ENCODE assay signal across 1 cellular context in the genomic region with DNA sequence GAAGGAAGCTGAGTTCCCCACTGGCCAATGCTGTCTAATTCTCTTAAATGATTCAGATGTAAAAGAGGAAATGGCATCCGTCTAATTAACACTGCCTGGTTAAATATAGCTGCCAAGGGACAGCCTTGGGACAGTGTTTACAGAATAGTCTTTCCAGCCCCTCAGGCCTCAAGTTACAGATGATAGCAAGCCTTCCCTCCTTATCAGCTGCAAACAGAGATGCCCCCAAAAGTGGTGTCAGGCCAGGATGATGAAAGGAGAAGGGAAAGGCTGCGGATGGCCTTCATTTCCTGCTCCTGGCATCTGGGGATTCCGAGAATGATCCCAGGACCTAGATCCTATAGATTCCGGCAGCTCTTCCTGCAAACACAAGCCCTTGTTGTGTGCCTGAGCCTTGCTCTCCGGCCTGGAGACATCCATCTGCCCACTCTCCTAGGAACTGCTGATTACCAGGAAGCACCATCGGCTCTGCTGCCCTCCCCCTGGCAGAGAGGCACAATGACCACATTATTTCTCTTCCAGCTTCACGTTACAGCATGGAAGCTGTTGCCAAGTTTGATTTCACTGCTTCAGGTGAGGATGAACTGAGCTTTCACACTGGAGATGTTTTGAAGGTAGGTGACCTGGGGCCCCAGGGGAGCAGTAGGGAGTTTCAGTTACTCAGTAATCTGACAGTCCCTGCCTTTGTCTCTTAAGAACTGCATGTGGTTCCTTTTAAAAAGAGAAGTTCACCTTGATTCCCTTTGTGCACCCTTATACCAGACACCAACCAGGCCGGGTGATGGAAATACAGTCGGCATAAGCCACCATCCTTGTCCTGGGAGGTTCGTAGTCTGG.
TF ChIP-seq lines count a peak whose summit lies in the region.

No MANE protein-coding gene starts in this region.

TF ChIP-seq in K562, 482 proteins besides CTCF, POLR2A, EP300 and RAD21 (continued from another document and continues in another):
- TF ChIP-seq, protein P1, sequence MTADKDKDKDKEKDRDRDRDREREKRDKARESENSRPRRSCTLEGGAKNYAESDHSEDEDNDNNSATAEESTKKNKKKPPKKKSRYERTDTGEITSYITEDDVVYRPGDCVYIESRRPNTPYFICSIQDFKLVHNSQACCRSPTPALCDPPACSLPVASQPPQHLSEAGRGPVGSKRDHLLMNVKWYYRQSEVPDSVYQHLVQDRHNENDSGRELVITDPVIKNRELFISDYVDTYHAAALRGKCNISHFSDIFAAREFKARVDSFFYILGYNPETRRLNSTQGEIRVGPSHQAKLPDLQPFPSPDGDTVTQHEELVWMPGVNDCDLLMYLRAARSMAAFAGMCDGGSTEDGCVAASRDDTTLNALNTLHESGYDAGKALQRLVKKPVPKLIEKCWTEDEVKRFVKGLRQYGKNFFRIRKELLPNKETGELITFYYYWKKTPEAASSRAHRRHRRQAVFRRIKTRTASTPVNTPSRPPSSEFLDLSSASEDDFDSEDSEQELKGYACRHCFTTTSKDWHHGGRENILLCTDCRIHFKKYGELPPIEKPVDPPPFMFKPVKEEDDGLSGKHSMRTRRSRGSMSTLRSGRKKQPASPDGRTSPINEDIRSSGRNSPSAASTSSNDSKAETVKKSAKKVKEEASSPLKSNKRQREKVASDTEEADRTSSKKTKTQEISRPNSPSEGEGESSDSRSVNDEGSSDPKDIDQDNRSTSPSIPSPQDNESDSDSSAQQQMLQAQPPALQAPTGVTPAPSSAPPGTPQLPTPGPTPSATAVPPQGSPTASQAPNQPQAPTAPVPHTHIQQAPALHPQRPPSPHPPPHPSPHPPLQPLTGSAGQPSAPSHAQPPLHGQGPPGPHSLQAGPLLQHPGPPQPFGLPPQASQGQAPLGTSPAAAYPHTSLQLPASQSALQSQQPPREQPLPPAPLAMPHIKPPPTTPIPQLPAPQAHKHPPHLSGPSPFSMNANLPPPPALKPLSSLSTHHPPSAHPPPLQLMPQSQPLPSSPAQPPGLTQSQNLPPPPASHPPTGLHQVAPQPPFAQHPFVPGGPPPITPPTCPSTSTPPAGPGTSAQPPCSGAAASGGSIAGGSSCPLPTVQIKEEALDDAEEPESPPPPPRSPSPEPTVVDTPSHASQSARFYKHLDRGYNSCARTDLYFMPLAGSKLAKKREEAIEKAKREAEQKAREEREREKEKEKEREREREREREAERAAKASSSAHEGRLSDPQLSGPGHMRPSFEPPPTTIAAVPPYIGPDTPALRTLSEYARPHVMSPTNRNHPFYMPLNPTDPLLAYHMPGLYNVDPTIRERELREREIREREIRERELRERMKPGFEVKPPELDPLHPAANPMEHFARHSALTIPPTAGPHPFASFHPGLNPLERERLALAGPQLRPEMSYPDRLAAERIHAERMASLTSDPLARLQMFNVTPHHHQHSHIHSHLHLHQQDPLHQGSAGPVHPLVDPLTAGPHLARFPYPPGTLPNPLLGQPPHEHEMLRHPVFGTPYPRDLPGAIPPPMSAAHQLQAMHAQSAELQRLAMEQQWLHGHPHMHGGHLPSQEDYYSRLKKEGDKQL (CRISPR knock-in tag; IDR thresholded peaks at IDR 0.05; ENCODE audit: borderline replicate concordance): no peak
- TF ChIP-seq CBX3 (IDR thresholded peaks at IDR 0.05; ENCODE audit: borderline replicate concordance in 1 of 2, low read length in 2 of 2) (no peak; a peak in 1 of 3 replicates), PHB (CRISPR knock-in tag; IDR thresholded peaks at IDR 0.05) (no peak), NR4A1 (CRISPR knock-in tag; IDR thresholded peaks at IDR 0.05) (no peak), NR4A1 (tag; IDR thresholded peaks at IDR 0.05) (peak; percentile 42; the same call in 1 of the 2 replicates), SMARCA4 (IDR thresholded peaks at IDR 0.05) (peak; percentile 96), ZNF75A (CRISPR knock-in tag; IDR thresholded peaks at IDR 0.05) (no peak), PML (IDR thresholded peaks at IDR 0.05; ENCODE audit: low read length) (peak; percentile 77), HDAC2 (IDR thresholded peaks at IDR 0.05) (peak; percentile 87; the same call in 1 of the 2 replicates), NELFE (IDR thresholded peaks at IDR 0.05; ENCODE audit: insufficient read depth, insufficient read length) (no peak), ZNF143 (CRISPR knock-in tag; IDR thresholded peaks at IDR 0.05) (no peak), CEBPB (tag; IDR thresholded peaks at IDR 0.05) (peak; percentile 62; the same call in 1 of the 2 replicates), ZFX (CRISPR knock-in tag; IDR thresholded peaks at IDR 0.05) (peak; percentile 59), MAZ (CRISPR knock-in tag; conservative IDR thresholded peaks at IDR 0.05 in 1 of 2, IDR thresholded peaks at IDR 0.05 in 1 of 2) (peak; percentile 16 to 54; a peak in 3 of 4 replicates)
- TF ChIP-seq, protein P2, sequence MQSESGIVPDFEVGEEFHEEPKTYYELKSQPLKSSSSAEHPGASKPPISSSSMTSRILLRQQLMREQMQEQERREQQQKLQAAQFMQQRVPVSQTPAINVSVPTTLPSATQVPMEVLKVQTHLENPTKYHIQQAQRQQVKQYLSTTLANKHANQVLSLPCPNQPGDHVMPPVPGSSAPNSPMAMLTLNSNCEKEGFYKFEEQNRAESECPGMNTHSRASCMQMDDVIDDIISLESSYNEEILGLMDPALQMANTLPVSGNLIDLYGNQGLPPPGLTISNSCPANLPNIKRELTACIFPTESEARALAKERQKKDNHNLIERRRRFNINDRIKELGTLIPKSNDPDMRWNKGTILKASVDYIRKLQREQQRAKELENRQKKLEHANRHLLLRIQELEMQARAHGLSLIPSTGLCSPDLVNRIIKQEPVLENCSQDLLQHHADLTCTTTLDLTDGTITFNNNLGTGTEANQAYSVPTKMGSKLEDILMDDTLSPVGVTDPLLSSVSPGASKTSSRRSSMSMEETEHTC (IDR thresholded peaks at IDR 0.05): no peak
- TF ChIP-seq, protein P3, sequence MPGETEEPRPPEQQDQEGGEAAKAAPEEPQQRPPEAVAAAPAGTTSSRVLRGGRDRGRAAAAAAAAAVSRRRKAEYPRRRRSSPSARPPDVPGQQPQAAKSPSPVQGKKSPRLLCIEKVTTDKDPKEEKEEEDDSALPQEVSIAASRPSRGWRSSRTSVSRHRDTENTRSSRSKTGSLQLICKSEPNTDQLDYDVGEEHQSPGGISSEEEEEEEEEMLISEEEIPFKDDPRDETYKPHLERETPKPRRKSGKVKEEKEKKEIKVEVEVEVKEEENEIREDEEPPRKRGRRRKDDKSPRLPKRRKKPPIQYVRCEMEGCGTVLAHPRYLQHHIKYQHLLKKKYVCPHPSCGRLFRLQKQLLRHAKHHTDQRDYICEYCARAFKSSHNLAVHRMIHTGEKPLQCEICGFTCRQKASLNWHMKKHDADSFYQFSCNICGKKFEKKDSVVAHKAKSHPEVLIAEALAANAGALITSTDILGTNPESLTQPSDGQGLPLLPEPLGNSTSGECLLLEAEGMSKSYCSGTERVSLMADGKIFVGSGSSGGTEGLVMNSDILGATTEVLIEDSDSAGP (CRISPR knock-in tag; IDR thresholded peaks at IDR 0.05): no peak
- TF ChIP-seq, protein P4, sequence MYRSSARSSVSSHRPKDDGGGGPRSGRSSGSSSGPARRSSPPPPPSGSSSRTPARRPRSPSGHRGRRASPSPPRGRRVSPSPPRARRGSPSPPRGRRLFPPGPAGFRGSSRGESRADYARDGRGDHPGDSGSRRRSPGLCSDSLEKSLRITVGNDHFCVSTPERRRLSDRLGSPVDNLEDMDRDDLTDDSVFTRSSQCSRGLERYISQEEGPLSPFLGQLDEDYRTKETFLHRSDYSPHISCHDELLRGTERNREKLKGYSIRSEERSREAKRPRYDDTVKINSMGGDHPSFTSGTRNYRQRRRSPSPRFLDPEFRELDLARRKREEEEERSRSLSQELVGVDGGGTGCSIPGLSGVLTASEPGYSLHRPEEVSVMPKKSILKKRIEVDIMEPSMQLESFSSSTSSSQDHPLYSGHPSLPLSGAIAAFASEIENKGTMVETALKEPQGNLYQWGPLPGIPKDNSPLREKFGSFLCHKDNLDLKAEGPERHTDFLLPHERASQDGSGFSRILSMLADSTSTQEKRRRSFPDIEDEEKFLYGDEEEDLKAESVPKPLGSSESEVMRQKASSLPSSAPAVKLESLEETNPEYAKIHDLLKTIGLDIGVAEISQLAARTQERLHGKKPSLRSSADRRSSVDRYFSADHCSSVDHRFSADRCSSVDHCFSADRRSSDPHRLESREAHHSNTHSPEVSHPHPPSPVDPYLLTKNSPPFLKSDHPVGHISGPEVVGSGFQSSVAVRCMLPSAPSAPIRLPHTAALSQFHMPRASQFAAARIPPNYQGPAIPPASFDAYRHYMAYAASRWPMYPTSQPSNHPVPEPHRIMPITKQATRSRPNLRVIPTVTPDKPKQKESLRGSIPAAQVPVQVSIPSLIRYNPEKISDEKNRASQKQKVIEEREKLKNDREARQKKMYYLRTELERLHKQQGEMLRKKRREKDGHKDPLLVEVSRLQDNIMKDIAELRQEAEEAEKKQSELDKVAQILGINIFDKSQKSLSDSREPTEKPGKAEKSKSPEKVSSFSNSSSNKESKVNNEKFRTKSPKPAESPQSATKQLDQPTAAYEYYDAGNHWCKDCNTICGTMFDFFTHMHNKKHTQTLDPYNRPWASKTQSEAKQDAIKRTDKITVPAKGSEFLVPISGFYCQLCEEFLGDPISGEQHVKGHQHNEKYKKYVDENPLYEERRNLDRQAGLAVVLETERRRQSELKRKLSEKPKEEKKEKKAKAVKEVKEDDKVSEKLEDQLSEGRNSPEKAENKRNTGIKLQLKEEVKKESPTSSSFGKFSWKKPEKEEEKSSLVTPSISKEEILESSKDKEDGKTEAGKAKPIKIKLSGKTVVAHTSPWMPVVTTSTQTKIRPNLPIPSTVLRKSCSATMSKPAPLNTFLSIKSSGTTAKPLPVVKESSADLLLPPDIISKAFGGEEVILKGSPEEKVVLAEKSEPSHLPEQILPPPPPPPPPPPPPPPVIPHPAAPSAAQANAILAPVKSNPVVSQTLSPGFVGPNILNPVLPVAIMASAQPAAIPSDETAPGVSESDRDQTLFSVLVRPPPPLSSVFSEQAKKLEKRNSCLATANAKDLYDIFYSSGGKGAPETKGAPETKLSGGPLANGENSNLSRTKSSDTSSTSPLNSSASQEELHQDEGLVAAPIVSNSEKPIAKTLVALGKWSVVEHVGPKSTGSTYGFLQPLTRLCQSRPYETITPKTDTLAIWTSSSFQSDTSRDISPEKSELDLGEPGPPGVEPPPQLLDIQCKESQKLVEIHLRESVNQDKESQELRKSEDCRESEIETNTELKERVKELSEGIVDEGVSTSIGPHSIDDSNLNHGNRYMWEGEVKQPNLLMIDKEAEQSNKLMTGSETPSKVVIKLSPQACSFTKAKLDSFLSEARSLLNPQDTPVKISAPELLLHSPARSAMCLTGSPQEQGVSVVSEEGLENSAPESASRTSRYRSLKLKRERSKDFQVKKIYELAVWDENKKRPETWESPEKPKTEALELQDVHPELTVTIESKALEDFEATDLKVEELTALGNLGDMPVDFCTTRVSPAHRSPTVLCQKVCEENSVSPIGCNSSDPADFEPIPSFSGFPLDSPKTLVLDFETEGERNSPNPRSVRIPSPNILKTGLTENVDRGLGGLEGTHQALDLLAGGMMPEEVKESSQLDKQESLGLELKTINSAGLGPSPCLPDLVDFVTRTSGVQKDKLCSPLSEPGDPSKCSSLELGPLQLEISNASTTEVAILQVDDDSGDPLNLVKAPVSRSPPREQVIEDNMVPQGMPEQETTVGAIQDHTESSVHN (IDR thresholded peaks at IDR 0.05; ENCODE audit: borderline replicate concordance in 1 of 2, low read depth in 1 of 2): 0 out of 4 replicates have a peak, but pooled peaks of 1 of the 2 experiments have one; percentile 41
- TF ChIP-seq, protein P5, sequence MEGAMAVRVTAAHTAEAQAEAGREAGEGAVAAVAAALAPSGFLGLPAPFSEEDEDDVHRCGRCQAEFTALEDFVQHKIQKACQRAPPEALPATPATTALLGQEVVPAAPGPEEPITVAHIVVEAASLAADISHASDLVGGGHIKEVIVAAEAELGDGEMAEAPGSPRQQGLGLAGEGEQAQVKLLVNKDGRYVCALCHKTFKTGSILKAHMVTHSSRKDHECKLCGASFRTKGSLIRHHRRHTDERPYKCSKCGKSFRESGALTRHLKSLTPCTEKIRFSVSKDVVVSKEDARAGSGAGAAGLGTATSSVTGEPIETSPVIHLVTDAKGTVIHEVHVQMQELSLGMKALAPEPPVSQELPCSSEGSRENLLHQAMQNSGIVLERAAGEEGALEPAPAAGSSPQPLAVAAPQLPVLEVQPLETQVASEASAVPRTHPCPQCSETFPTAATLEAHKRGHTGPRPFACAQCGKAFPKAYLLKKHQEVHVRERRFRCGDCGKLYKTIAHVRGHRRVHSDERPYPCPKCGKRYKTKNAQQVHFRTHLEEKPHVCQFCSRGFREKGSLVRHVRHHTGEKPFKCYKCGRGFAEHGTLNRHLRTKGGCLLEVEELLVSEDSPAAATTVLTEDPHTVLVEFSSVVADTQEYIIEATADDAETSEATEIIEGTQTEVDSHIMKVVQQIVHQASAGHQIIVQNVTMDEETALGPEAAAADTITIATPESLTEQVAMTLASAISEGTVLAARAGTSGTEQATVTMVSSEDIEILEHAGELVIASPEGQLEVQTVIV (CRISPR knock-in tag; IDR thresholded peaks at IDR 0.05; ENCODE audit: borderline replicate concordance): no peak
